Comparison of ENCODE assay signal across 8 cellular contexts in genomic region chr3:36648241-36649034, GRCh38.
DNase-seq lines count a peak whose midpoint lies in the region; TF ChIP-seq lines count a peak whose summit lies in the region.

No MANE protein-coding gene starts in this region.

- H3K27me3 Mint-ChIP-seq in activated CD4-positive, alpha-beta T cell treated with anti-CD3 and anti-CD28 coated beads, Interleukin-2, amount 10 ng/mL, durations not matched to agents 24 days and 14 days: peaks cover 4% of the 10 kb centered on the region

- no peaks in the 10 kb centered on the region for H3K9me3 Mint-ChIP-seq in activated CD4-positive, alpha-beta T cell treated with anti-CD3 and anti-CD28 coated beads, Interleukin-2, amount 10 ng/mL, durations not matched to agents 24 days and 14 days

- no peak overlapping the region for H3K27ac Mint-ChIP-seq in activated CD4-positive, alpha-beta T cell treated with anti-CD3 and anti-CD28 coated beads, Interleukin-2, amount 10 ng/mL, durations not matched to agents 24 days and 14 days

- no peaks in the 10 kb centered on the region for H3K4me1 ChIP-seq in BE2C

- TF ChIP-seq CTCF in foreskin fibroblast (IDR thresholded peaks at IDR 0.05; ENCODE audit: low read depth, low read length) (no peak), BE2C (IDR thresholded peaks at IDR 0.05; ENCODE audit: low read depth, low read length) (no peak)

- intact Hi-C loops in activated CD4-positive, alpha-beta T cell treated with anti-CD3 and anti-CD28 coated beads, Interleukin-2, amount 10 ng/mL, durations not matched to agents 24 days and 14 days (cut with micrococcal nuclease): no loop called here

- H3K4me3 ChIP-seq in MG63: no peak overlapping the region
- no peak overlapping the region for H3K4me3 ChIP-seq in foreskin fibroblast (ENCODE audit: low read depth in 1 of 2, low read length in 2 of 2)
- H3K4me3 ChIP-seq in BE2C (ENCODE audit: low read depth, low read length): no peak overlapping the region

- H3K36me3 ChIP-seq in MG63 (no peaks in the 10 kb centered on the region), BE2C (no peaks in the 10 kb centered on the region)

- H3K9me3 ChIP-seq in MG63 (no peaks in the 10 kb centered on the region), BE2C (no peaks in the 10 kb centered on the region)

- no peaks in the 10 kb centered on the region for H3K4me1 Mint-ChIP-seq in activated CD4-positive, alpha-beta T cell treated with anti-CD3 and anti-CD28 coated beads, Interleukin-2, amount 10 ng/mL, durations not matched to agents 24 days and 14 days

- DNase-seq in EH (ENCODE audit: low read depth) (peak; percentile 98), H4 (ENCODE audit: low spot score) (peak; percentile 6), MG63 (peak; percentile 54), foreskin fibroblast (peak; percentile 81 to 90), NCI-H748 (lab: John Stamatoyannopoulos, UW; ENCODE audit: unreplicated experiment) (no peak), DMS153 treated with DMSO at 0.1 percent for 48 hours (lab: John Stamatoyannopoulos, UW; ENCODE audit: unreplicated experiment) (no peak), BE2C (no peak)
- no peak for DNase-seq in activated CD4-positive, alpha-beta T cell treated with anti-CD3 and anti-CD28 coated beads, Interleukin-2, amount 10 ng/mL, durations not matched to agents 24 days and 14 days

- H3K36me3 Mint-ChIP-seq in activated CD4-positive, alpha-beta T cell treated with anti-CD3 and anti-CD28 coated beads, Interleukin-2, amount 10 ng/mL, durations not matched to agents 24 days and 14 days (ENCODE audit: low read depth): no peaks in the 10 kb centered on the region

- H3K4me3 Mint-ChIP-seq in activated CD4-positive, alpha-beta T cell treated with anti-CD3 and anti-CD28 coated beads, Interleukin-2, amount 10 ng/mL, durations not matched to agents 24 days and 14 days: no peak overlapping the region

- H3K27me3 ChIP-seq in MG63: no peaks in the 10 kb centered on the region
- H3K27me3 ChIP-seq in BE2C: no peaks in the 10 kb centered on the region

Comparison
In these comparisons a context has a peak if more than half of its experiments do, and no peak if none do; other contexts are left out.
1. DNase-seq: peak in EH (single experiment), H4 (single experiment), MG63 (single experiment) and foreskin fibroblast (2 of 2); none in NCI-H748 (single experiment), DMS153 treated with DMSO at 0.1 percent for 48 hours (single experiment), activated CD4-positive, alpha-beta T cell treated with anti-CD3 and anti-CD28 coated beads, Interleukin-2, amount 10 ng/mL, durations not matched to agents 24 days and 14 days (single experiment) and BE2C (single experiment).